In the genomic region with DNA sequence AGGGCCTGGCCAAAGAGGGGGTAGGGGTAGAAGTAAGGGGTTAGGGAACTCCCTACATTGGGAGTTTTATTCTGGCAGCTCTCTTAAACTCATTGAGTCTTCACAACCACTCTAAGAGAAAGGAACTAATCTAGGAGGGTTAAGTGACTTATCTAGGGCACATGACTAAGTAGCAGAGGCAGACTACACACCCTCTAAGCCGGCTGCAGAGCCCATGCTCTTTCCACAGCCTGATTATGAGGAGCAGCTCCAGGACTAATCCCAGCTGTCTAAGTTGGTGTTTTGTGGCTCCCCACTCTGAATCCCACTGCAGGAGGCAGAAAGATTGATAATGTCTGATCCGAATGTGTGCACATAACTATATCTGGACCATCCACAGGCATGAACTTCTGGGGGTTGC, we compare ENCODE assay signal across 23 cellular contexts.
A peak's percentile ranks its signal among the peaks of the same experiment; 100 is the strongest.
DNase-seq lines count a peak whose midpoint lies in the region; ATAC-seq, FAIRE-seq and TF ChIP-seq lines count a peak whose summit lies in the region.
"Had no signal": no experiment of that assay in that cellular context is flagged by ENCODE, and none has a peak within 500 bp of the region (broad histone marks: within the 10 kb centered on the region; RNA-seq: fewer than 3 reads in every experiment).

No MANE protein-coding gene starts in this region.

- no peaks in the 10 kb centered on the region for H3K4me1 ChIP-seq in left lung

- no peak overlapping the region for H3K27ac Mint-ChIP-seq in natural killer cell treated with Interleukin-12 subunit alpha and Interleukin-12 subunit beta and Interleukin-15 and Interleukin-18, amount 100 ng/mL, for 72 hours
- no peak overlapping the region for H3K27ac Mint-ChIP-seq in activated naive CD8-positive, alpha-beta T cell treated with anti-CD3 and anti-CD28 coated beads for 36 hours
- H3K27ac Mint-ChIP-seq: B cell; CD4-positive, CD25-positive, alpha-beta regulatory T cell; CD8-positive, alpha-beta T cell; GM23338; H9 had no signal

- H3K27me3 Mint-ChIP-seq in natural killer cell treated with Interleukin-12 subunit alpha and Interleukin-12 subunit beta and Interleukin-15 and Interleukin-18, amount 100 ng/mL, for 72 hours = no peaks in the 10 kb centered on the region
- peaks cover 3% of the 10 kb centered on the region for H3K27me3 Mint-ChIP-seq in activated naive CD8-positive, alpha-beta T cell treated with anti-CD3 and anti-CD28 coated beads for 36 hours
- H3K27me3 Mint-ChIP-seq: B cell; CD4-positive, CD25-positive, alpha-beta regulatory T cell had no signal

- peak overlapping the region; percentile 55 for H3K27ac ChIP-seq in WERI-Rb-1
- H3K27ac ChIP-seq in left lung = no peak overlapping the region
- H3K27ac ChIP-seq: BLaER1, C4-2B had no signal

- H3K4me3 Mint-ChIP-seq in natural killer cell treated with Interleukin-12 subunit alpha and Interleukin-12 subunit beta and Interleukin-15 and Interleukin-18, amount 100 ng/mL, for 72 hours = no peak overlapping the region
- H3K4me3 Mint-ChIP-seq in activated naive CD8-positive, alpha-beta T cell treated with anti-CD3 and anti-CD28 coated beads for 36 hours = no peak overlapping the region
- H3K4me3 Mint-ChIP-seq: B cell; CD8-positive, alpha-beta T cell; GM23338; H9 had no signal

- H3K36me3 ChIP-seq in WERI-Rb-1 = no peaks in the 10 kb centered on the region
- no peaks in the 10 kb centered on the region for H3K36me3 ChIP-seq in left lung
- H3K36me3 ChIP-seq: BLaER1 had no signal

- H3K4me1 Mint-ChIP-seq in natural killer cell treated with Interleukin-12 subunit alpha and Interleukin-12 subunit beta and Interleukin-15 and Interleukin-18, amount 100 ng/mL, for 72 hours (ENCODE audit: low read depth in 2 of 2) = no peaks in the 10 kb centered on the region
- H3K4me1 Mint-ChIP-seq in activated naive CD8-positive, alpha-beta T cell treated with anti-CD3 and anti-CD28 coated beads for 36 hours = no peaks in the 10 kb centered on the region
- H3K4me1 Mint-ChIP-seq: B cell; CD4-positive, CD25-positive, alpha-beta regulatory T cell had no signal

- no peaks in the 10 kb centered on the region for H3K9me3 Mint-ChIP-seq in natural killer cell treated with Interleukin-12 subunit alpha and Interleukin-12 subunit beta and Interleukin-15 and Interleukin-18, amount 100 ng/mL, for 72 hours
- H3K9me3 Mint-ChIP-seq in activated naive CD8-positive, alpha-beta T cell treated with anti-CD3 and anti-CD28 coated beads for 36 hours = no peaks in the 10 kb centered on the region
- H3K9me3 Mint-ChIP-seq: CD8-positive, alpha-beta T cell; GM23338; H9 had no signal

- no peak for TF ChIP-seq POLR2A in GM12892 (IDR thresholded peaks at IDR 0.05; ENCODE audit: low read depth, low read length)

- ATAC-seq in left lung (peak; percentile 68), HG02610 (IDR thresholded peaks at IDR 0.05; ENCODE audit: unreplicated experiment) (no peak)
- ATAC-seq in natural killer cell treated with Interleukin-12 subunit alpha and Interleukin-12 subunit beta and Interleukin-15 and Interleukin-18, amount 100 ng/mL, for 72 hours = no peak
- ATAC-seq: CD8-positive, alpha-beta T cell; GM23338; HCT116 had no signal

- FAIRE-seq in GM12892 (lab: Jason Lieb, UNC) = no peak
- FAIRE-seq: A204.1, D721Med, GM12891 had no signal

- TF ChIP-seq CTCF in WERI-Rb-1 (IDR thresholded peaks at IDR 0.05; ENCODE audit: low read depth, low read length) (no peak), left lung (IDR thresholded peaks at IDR 0.05) (no peak), retinal pigment epithelial cell (conservative IDR thresholded peaks at IDR 0.05; ENCODE audit: low read depth, low read length) (no peak)

- DNase-seq in ELF-1 (ENCODE audit: low read depth, low spot score) (peak; percentile 8), WERI-Rb-1 (peak; percentile 90), left lung (no peak), retinal pigment epithelial cell (ENCODE audit: low read depth) (peak; percentile 25), GM12892 (ENCODE audit: insufficient read length) (no peak)
- no peak for DNase-seq in natural killer cell treated with Interleukin-12 subunit alpha and Interleukin-12 subunit beta and Interleukin-15 and Interleukin-18, amount 100 ng/mL, for 72 hours (ENCODE audit: low spot score)
- no peak for DNase-seq in activated naive CD8-positive, alpha-beta T cell treated with anti-CD3 and anti-CD28 coated beads for 36 hours
- DNase-seq: CD4-positive, CD25-positive, alpha-beta regulatory T cell; CD8-positive, alpha-beta T cell; DMS 273 treated with DMSO at 0.1 percent for 48 hours; DMS79; EL; GF-D8; H9 had no signal

- H3K9me3 ChIP-seq in WERI-Rb-1 (ENCODE audit: severe bottlenecking) = peaks cover 2% of the 10 kb centered on the region
- H3K9me3 ChIP-seq in left lung = no peaks in the 10 kb centered on the region
- H3K9me3 ChIP-seq: BLaER1 had no signal

- no peaks in the 10 kb centered on the region for H3K36me3 Mint-ChIP-seq in natural killer cell treated with Interleukin-12 subunit alpha and Interleukin-12 subunit beta and Interleukin-15 and Interleukin-18, amount 100 ng/mL, for 72 hours
- H3K36me3 Mint-ChIP-seq in activated naive CD8-positive, alpha-beta T cell treated with anti-CD3 and anti-CD28 coated beads for 36 hours = no peaks in the 10 kb centered on the region
- H3K36me3 Mint-ChIP-seq: CD4-positive, CD25-positive, alpha-beta regulatory T cell; CD8-positive, alpha-beta T cell had no signal

- H3K27me3 ChIP-seq in WERI-Rb-1 (ENCODE audit: insufficient read depth, low read depth, severe bottlenecking) (no peaks in the 10 kb centered on the region), left lung (peaks cover 0 to 7% of the 10 kb centered on the region in 2 donors)
- H3K27me3 ChIP-seq: BLaER1 had no signal

- H3K4me3 ChIP-seq in WERI-Rb-1 (ENCODE audit: low read depth, low read length) = no peak overlapping the region
- H3K4me3 ChIP-seq in left lung = no peak overlapping the region
- no peak overlapping the region for H3K4me3 ChIP-seq in retinal pigment epithelial cell (ENCODE audit: low read length)
- H3K4me3 ChIP-seq: BLaER1, GM23338 had no signal

- intact Hi-C loops in left lung (cut with DNase I) = no loop called here

Comparison
In these comparisons a context has a peak if more than half of its experiments do, and no peak if none do; other contexts are left out.
1. DNase-seq: peak in ELF-1 (single experiment), WERI-Rb-1 (single experiment) and retinal pigment epithelial cell (single experiment); none in left lung (0 of 2), natural killer cell treated with Interleukin-12 subunit alpha and Interleukin-12 subunit beta and Interleukin-15 and Interleukin-18, amount 100 ng/mL, for 72 hours (single experiment), activated naive CD8-positive, alpha-beta T cell treated with anti-CD3 and anti-CD28 coated beads for 36 hours (single experiment) and GM12892 (single experiment).